Comparison of ENCODE assay signal across 19 cellular contexts in the genomic region with DNA sequence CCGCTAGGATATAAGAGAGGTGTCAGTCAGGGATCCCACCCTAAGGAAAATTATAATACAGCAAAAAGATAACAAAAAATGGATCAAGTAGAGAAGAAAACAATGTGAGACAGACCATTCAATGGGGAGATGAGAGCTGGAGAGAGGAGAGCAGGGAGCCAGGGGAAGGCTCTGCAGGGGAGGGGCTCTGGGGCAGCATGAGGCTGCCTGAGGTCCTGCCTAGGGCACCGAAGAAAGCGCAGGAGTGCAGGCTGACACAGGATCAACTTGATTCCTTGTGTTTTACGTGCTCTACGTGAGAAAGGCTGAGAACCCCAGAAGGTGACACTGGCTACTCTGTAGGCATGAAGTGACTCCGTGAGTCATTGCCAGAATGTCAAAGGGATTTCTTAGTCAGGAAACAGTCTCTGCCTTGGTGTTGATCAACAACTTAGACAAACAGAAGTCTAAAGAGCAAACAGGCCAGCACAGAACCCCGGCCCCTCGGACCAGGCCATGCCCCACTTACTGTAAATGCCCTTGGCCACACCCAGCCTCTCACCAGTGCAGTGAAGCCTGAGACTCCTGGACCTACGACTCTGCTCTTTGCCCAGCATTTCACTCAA.
DNase-seq lines count a peak whose midpoint lies in the region; ATAC-seq and FAIRE-seq lines count a peak whose summit lies in the region.
"Had no signal": no experiment of that assay in that cellular context is flagged by ENCODE, and none has a peak within 500 bp of the region (broad histone marks: within the 10 kb centered on the region; RNA-seq: fewer than 3 reads in every experiment).

No MANE protein-coding gene starts in this region.

- H3K36me3 ChIP-seq in small intestine (ENCODE audit: control insufficient read depth in 2 of 2, insufficient read depth in 2 of 2, low read length in 2 of 2): no peaks in the 10 kb centered on the region

- 57 to 80% (median 68%) methylated on average over 9 of the region's 9 CpGs for WGBS in small intestine, 3 donors

- FAIRE-seq in small intestine (lab: Jason Lieb, UNC): no peak

- H3K4me3 ChIP-seq in small intestine (ENCODE audit: low read depth in 1 of 2, low read length in 2 of 2): no peak overlapping the region

- H3K9me3 ChIP-seq in small intestine (ENCODE audit: control insufficient read depth, low read depth): no peaks in the 10 kb centered on the region
- H3K9me3 ChIP-seq: SK-N-SH had no signal

- DNase-seq in DMS79 treated with DMSO at 0.1 percent for 48 hours (lab: John Stamatoyannopoulos, UW): peak; percentile 19
- no peak for DNase-seq in DMS79 (lab: John Stamatoyannopoulos, UW)
- DNase-seq in NCI-H460 (ENCODE audit: extremely low read depth, low read depth): peak; percentile 45
- DNase-seq in epithelial cell of prostate (ENCODE audit: low read depth, low spot score): no peak
- peak; percentile 48 for DNase-seq in small intestine
- DNase-seq in COLO829 (ENCODE audit: low spot score): no peak
- DNase-seq in stimulated activated CD8-positive, alpha-beta memory T cell treated with anti-CD3 and anti-CD28 coated beads, Interleukin-4, amount 100 ng/mL, for 48 hours: no peak
- DNase-seq in left ventricle myocardium superior: no peak
- DNase-seq: activated CD4-positive, CD25-positive, alpha-beta regulatory T cell; activated gamma-delta T cell; CD8-positive, alpha-beta T cell; endodermal cell; Karpas-422; left cardiac atrium; NCI-H2029; nephron progenitor cell; SK-N-SH had no signal

- ATAC-seq in left ventricle myocardium superior: no peak
- ATAC-seq: CD8-positive, alpha-beta T cell; left cardiac atrium; sciatic nerve had no signal

- H3K27ac ChIP-seq in epithelial cell of prostate: peak overlapping the region; percentile 63
- H3K27ac ChIP-seq in small intestine (ENCODE audit: low read depth in 1 of 2, low read length in 1 of 2): peak overlapping the region in 1 of 2 donors; percentile 24
- H3K27ac ChIP-seq: 22Rv1 had no signal

- H3K4me1 ChIP-seq in small intestine (ENCODE audit: control insufficient read depth in 2 of 2, insufficient read depth in 1 of 2, low read depth in 1 of 2, low read length in 1 of 2): peaks cover 2 to 19% of the 10 kb centered on the region in 2 donors

- intact Hi-C loops in left ventricle myocardium superior (cut with micrococcal nuclease): no loop called here

- no peaks in the 10 kb centered on the region for H3K27me3 ChIP-seq in small intestine (ENCODE audit: control insufficient read depth in 2 of 2, insufficient read depth in 2 of 2, low read length in 2 of 2)

Comparison
In these comparisons a context has a peak if more than half of its experiments do, and no peak if none do; other contexts are left out.
1. DNase-seq: peak in DMS79 treated with DMSO at 0.1 percent for 48 hours (single experiment), NCI-H460 (single experiment) and small intestine (single experiment); none in DMS79 (single experiment), epithelial cell of prostate (single experiment), COLO829 (single experiment), stimulated activated CD8-positive, alpha-beta memory T cell treated with anti-CD3 and anti-CD28 coated beads, Interleukin-4, amount 100 ng/mL, for 48 hours (single experiment) and left ventricle myocardium superior (single experiment).